15 cellular contexts compared by ENCODE assay signal in the genomic region with DNA sequence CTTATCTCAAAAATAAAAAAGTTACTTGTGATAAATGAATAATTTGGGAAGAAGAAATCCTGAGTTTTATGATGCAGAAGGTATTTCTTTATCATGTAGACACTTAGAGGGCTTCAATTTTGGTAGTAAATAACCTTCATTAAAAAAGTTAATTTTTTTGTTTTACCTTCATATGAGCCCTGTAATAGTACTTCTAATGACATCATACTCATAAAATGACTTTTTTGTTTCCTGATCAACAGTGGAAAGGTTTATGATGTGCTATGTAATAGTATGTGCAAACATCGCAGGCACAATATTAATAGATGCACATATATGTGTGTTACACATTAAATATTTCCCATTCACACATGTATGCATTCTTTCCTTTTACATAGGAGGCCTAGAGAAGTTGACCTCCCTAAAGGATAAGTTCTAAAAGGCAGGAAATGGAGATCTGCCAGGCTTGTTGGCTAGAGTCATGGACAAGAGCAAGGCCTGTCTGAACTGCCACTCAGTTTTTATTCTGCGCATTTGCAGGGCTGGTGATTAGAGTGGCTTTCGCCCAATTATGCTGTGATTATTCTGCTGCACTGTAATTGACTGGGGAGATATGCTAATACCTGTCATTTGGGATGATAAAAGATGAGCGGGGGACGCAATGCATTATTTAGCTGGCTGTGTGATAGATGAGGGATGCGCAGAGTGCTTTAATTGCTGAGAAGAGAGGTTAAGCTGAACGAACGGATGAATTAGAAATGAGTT.
DNase-seq lines count a peak whose midpoint lies in the region; ATAC-seq and TF ChIP-seq lines count a peak whose summit lies in the region.
"Had no signal": no experiment of that assay in that cellular context is flagged by ENCODE, and none has a peak within 500 bp of the region (broad histone marks: within the 10 kb centered on the region; RNA-seq: fewer than 3 reads in every experiment).

No MANE protein-coding gene starts in this region.

- peaks cover 40% of the 10 kb centered on the region for H3K4me1 Mint-ChIP-seq in activated naive CD4-positive, alpha-beta T cell treated with anti-CD3 and anti-CD28 coated beads, Interleukin-2, amount 50 U/mL, for 24 hours
- H3K4me1 Mint-ChIP-seq in activated naive CD4-positive, alpha-beta T cell treated with anti-CD3 and anti-CD28 coated beads, Interleukin-2, amount 10 ng/mL, durations not matched to agents 7 days and 5 days, result peaks cover 21% of the 10 kb centered on the region

- no peaks in the 10 kb centered on the region for H3K27me3 ChIP-seq in Peyer's patch
- H3K27me3 ChIP-seq: tibial artery had no signal

- no peaks in the 10 kb centered on the region for H3K9me3 ChIP-seq in Peyer's patch
- H3K9me3 ChIP-seq: tibial artery had no signal

- H3K4me3 Mint-ChIP-seq in activated naive CD4-positive, alpha-beta T cell treated with anti-CD3 and anti-CD28 coated beads, Interleukin-2, amount 50 U/mL, for 24 hours, result no peak overlapping the region
- no peak overlapping the region for H3K4me3 Mint-ChIP-seq in activated naive CD4-positive, alpha-beta T cell treated with anti-CD3 and anti-CD28 coated beads, Interleukin-2, amount 10 ng/mL, durations not matched to agents 7 days and 5 days

- CTCF ChIA-PET in activated naive CD4-positive, alpha-beta T cell treated with anti-CD3 and anti-CD28 coated beads, Interleukin-2, amount 10 ng/mL, durations not matched to agents 7 days and 5 days (lab: Charles Lee), result no interaction called here

- no peak for ATAC-seq in HG03045 (IDR thresholded peaks at IDR 0.05; ENCODE audit: unreplicated experiment)
- no peak for ATAC-seq in HG02840 (IDR thresholded peaks at IDR 0.05; ENCODE audit: low FRiP score, unreplicated experiment)
- ATAC-seq: PC-3 had no signal

- H3K4me3 ChIP-seq in fibroblast of pulmonary artery (replicated peaks; ENCODE audit: low read depth, low read length) (no peak overlapping the region), Peyer's patch (no peak overlapping the region)
- H3K4me3 ChIP-seq: skin epidermis, tibial artery had no signal

- TF ChIP-seq CTCF in fibroblast of pulmonary artery (IDR thresholded peaks at IDR 0.05; ENCODE audit: low read length, missing control alignments) (no peak), Peyer's patch (IDR thresholded peaks at IDR 0.05) (no peak)

- no peaks in the 10 kb centered on the region for H3K36me3 ChIP-seq in Peyer's patch
- H3K36me3 ChIP-seq: tibial artery had no signal

- no peak for TF ChIP-seq POLR2A in Peyer's patch (IDR thresholded peaks at IDR 0.05)

- no peaks in the 10 kb centered on the region for H3K27me3 Mint-ChIP-seq in activated naive CD4-positive, alpha-beta T cell treated with anti-CD3 and anti-CD28 coated beads, Interleukin-2, amount 50 U/mL, for 24 hours
- H3K27me3 Mint-ChIP-seq in activated naive CD4-positive, alpha-beta T cell treated with anti-CD3 and anti-CD28 coated beads, Interleukin-2, amount 10 ng/mL, durations not matched to agents 7 days and 5 days, result no peaks in the 10 kb centered on the region

- DNase-seq in activated naive CD4-positive, alpha-beta T cell treated with anti-CD3 and anti-CD28 coated beads, Interleukin-2, amount 10 ng/mL, durations not matched to agents 7 days and 5 days, result no peak
- DNase-seq in NCI-H748 treated with DMSO at 0.1 percent for 48 hours (lab: John Stamatoyannopoulos, UW) (peak; percentile 76), fibroblast of pulmonary artery (ENCODE audit: low read depth) (peak; percentile 31), putamen (ENCODE audit: low spot score) (peak; percentile 83), Peyer's patch (no peak)
- DNase-seq: activated CD8-positive, alpha-beta memory T cell treated with anti-CD3 and anti-CD28 coated beads for 24 hours; cortex of kidney; GOT3; NCI-H2171 treated with DMSO at 0.1 percent for 48 hours; PC-3; tibial artery had no signal

- H3K36me3 Mint-ChIP-seq in activated naive CD4-positive, alpha-beta T cell treated with anti-CD3 and anti-CD28 coated beads, Interleukin-2, amount 50 U/mL, for 24 hours, result no peaks in the 10 kb centered on the region
- H3K36me3 Mint-ChIP-seq in activated naive CD4-positive, alpha-beta T cell treated with anti-CD3 and anti-CD28 coated beads, Interleukin-2, amount 10 ng/mL, durations not matched to agents 7 days and 5 days, result peaks cover 7% of the 10 kb centered on the region

- no peaks in the 10 kb centered on the region for H3K9me3 Mint-ChIP-seq in activated naive CD4-positive, alpha-beta T cell treated with anti-CD3 and anti-CD28 coated beads, Interleukin-2, amount 50 U/mL, for 24 hours
- H3K9me3 Mint-ChIP-seq in activated naive CD4-positive, alpha-beta T cell treated with anti-CD3 and anti-CD28 coated beads, Interleukin-2, amount 10 ng/mL, durations not matched to agents 7 days and 5 days, result no peaks in the 10 kb centered on the region

- H3K27ac ChIP-seq in Peyer's patch, result no peak overlapping the region
- H3K27ac ChIP-seq: skin epidermis, tibial artery had no signal

- H3K4me1 ChIP-seq in Peyer's patch, result no peaks in the 10 kb centered on the region

- H3K27ac Mint-ChIP-seq in activated naive CD4-positive, alpha-beta T cell treated with anti-CD3 and anti-CD28 coated beads, Interleukin-2, amount 50 U/mL, for 24 hours, result peak overlapping the region; percentile 6
- H3K27ac Mint-ChIP-seq in activated naive CD4-positive, alpha-beta T cell treated with anti-CD3 and anti-CD28 coated beads, Interleukin-2, amount 10 ng/mL, durations not matched to agents 7 days and 5 days, result no peak overlapping the region

Comparison
In these comparisons a context has a peak if more than half of its experiments do, and no peak if none do; other contexts are left out.
1. DNase-seq: peak in NCI-H748 treated with DMSO at 0.1 percent for 48 hours (single experiment), fibroblast of pulmonary artery (single experiment) and putamen (single experiment); none in activated naive CD4-positive, alpha-beta T cell treated with anti-CD3 and anti-CD28 coated beads, Interleukin-2, amount 10 ng/mL, durations not matched to agents 7 days and 5 days (single experiment) and Peyer's patch (0 of 3).